33 cellular contexts compared by ENCODE assay signal in the genomic region with DNA sequence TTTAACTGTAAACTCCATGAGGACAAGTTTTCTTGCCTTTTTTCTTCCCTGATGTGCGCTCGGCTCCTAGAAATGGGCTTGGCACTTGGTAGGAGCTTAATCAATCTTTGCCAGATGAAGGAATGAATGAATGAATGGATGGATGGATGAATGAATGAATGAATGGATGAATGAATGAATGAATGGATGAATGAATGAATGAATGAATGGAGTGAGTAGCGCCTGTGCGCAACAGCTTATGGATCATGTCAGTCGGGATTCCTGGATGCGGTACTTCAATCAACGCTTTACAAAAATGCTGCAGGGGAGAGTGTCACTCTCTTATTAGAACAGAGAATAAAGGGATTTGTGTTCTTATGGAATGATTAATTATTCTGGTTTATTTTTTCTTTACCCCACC.
DNase-seq lines count a peak whose midpoint lies in the region; ATAC-seq, FAIRE-seq and TF ChIP-seq lines count a peak whose summit lies in the region.
"Had no signal": no experiment of that assay in that cellular context is flagged by ENCODE, and none has a peak within 500 bp of the region (broad histone marks: within the 10 kb centered on the region; RNA-seq: fewer than 3 reads in every experiment).

No MANE protein-coding gene starts in this region.

- in situ Hi-C loops in GM12878 (cut with MboI) = no loop called here
- in situ Hi-C loops in K562 (cut with MboI) = no loop called here

- H3K9me1 ChIP-seq in K562 (ENCODE audit: control insufficient read depth, insufficient read depth, low read length) = no peaks in the 10 kb centered on the region

- TF ChIP-seq CTCF in GM12878 (IDR thresholded peaks at IDR 0.05 in 2 of 3, conservative IDR thresholded peaks at IDR 0.05 in 1 of 3; ENCODE audit: control insufficient read depth in 2 of 3, extremely low read depth in 1 of 3, insufficient read depth in 1 of 3, low read depth in 3 of 3, low read length in 3 of 3) (no peak), K562 (IDR thresholded peaks at IDR 0.05 in 2 of 3, conservative IDR thresholded peaks at IDR 0.05 in 1 of 3; ENCODE audit: insufficient read depth in 2 of 3, low read depth in 1 of 3, low read length in 3 of 3) (no peak)

- SMC1A ChIA-PET in GM12878 (lab: Charles Lee; ENCODE audit: uncharacterized antibody, unreplicated experiment) = no interaction called here

- H3K4me1 ChIP-seq in GM12878 (ENCODE audit: control insufficient read depth, insufficient read depth, low read length) (no peaks in the 10 kb centered on the region), K562 (replicated peaks in 1 of 2; ENCODE audit: control insufficient read depth in 2 of 2, insufficient read depth in 2 of 2, low read length in 2 of 2) (no peaks in the 10 kb centered on the region)
- H3K4me1 ChIP-seq: A549, BE2C had no signal

- intact Hi-C loops in GM12878 (cut with micrococcal nuclease; ENCODE audit: unreplicated experiment) (no loop called here), K562 (cut with micrococcal nuclease) (no loop called here)

- POLR2A ChIA-PET in GM12878 (lab: Charles Lee) = interaction anchor here (0.6 kb wide), 1 partner anchor 51 kb away, joined by 3 read pairs; no protein-coding TSS in a partner anchor
- POLR2A ChIA-PET in K562 (lab: Yijun Ruan, JAX) = interaction anchor here (0.6 to 0.9 kb wide), 3 partner anchors 9 to 109 kb away, joined by 3 to 4 read pairs (median 3); no protein-coding TSS in a partner anchor

- H3K9ac ChIP-seq in GM12878 (ENCODE audit: control insufficient read depth, insufficient read depth, low read length) (no peak overlapping the region), K562 (ENCODE audit: insufficient read depth in 1 of 2, low read depth in 2 of 2, low read length in 2 of 2) (no peak overlapping the region)
- H3K9ac ChIP-seq: BLaER1; BLaER1 treated with 17β-estradiol and CSF1 and Interleukin-3, amounts not matched to agents 10 nM and 100 nM had no signal

- H3K36me3 ChIP-seq in GM12878 (ENCODE audit: control insufficient read depth in 2 of 2, insufficient read depth in 2 of 2, low read length in 1 of 2) = no peaks in the 10 kb centered on the region
- H3K36me3 ChIP-seq in K562 (ENCODE audit: control insufficient read depth, insufficient read depth, low read length) = no peaks in the 10 kb centered on the region
- H3K36me3 ChIP-seq: BE2C; BLaER1; BLaER1 treated with 17β-estradiol and CSF1 and Interleukin-3, amounts not matched to agents 10 nM and 100 nM had no signal

- DNase-seq in HTR-8/SVneo (ENCODE audit: insufficient read length, low spot score) = no peak
- DNase-seq in GM12878 (ENCODE audit: low read depth, low spot score) = no peak
- DNase-seq in K562 (ENCODE audit: extremely low read depth in 1 of 4, low spot score in 3 of 4) = no peak
- DNase-seq in NCI-H2081 treated with DMSO at 0.1 percent for 48 hours (lab: John Stamatoyannopoulos, UW) = no peak
- DNase-seq: 8988T; ACHN; AML-193; BE2C; C1 segment of cervical spinal cord; Caco-2; Calu3; CD4-positive, alpha-beta memory T cell; CD4-positive, alpha-beta T cell; CD4-positive, CD25-positive, alpha-beta regulatory T cell; CD8-positive, alpha-beta memory T cell; CD8-positive, alpha-beta T cell; COR-L47; DMS 273 treated with DMSO at 0.1 percent for 48 hours; DMS153; DMS53; DMS79; DMS79 treated with DMSO at 0.1 percent for 48 hours; DND-41; EL had no signal

- WGBS in GM12878 (ENCODE audit: insufficient coverage, insufficient replicate concordance, low lambda C conversion rate, missing lambda C conversion rate) = 64% methylated on average over 7 of the region's 7 CpGs
- whole genome bisulfite sequencing in K562 (ENCODE audit: insufficient coverage, low coverage, missing lambda C conversion rate) = 4% methylated on average over 7 of the region's 7 CpGs

- H3K4me2 ChIP-seq in GM12878 (ENCODE audit: control insufficient read depth, insufficient read depth) (no peak overlapping the region), K562 (ENCODE audit: insufficient read depth, low read length) (no peak overlapping the region)
- H3K4me2 ChIP-seq: A549; BLaER1; BLaER1 treated with 17β-estradiol and CSF1 and Interleukin-3, amounts not matched to agents 10 nM and 100 nM had no signal

- no peak for TF ChIP-seq POLR2A in GM12878 (IDR thresholded peaks at IDR 0.05; ENCODE audit: low read depth, low read length)
- no peak for TF ChIP-seq POLR2A in K562 (conservative IDR thresholded peaks at IDR 0.05)

- no peak overlapping the region for H3K4me3 ChIP-seq in GM12878
- H3K4me3 ChIP-seq in K562 = no peak overlapping the region
- H3K4me3 ChIP-seq: A549; BLaER1; BLaER1 treated with 17β-estradiol and CSF1 and Interleukin-3, amounts not matched to agents 10 nM and 100 nM had no signal

- FAIRE-seq in HTR-8/SVneo (lab: Jason Lieb, UNC) (peak; percentile 91), GM12878 (lab: Jason Lieb, UNC) (no peak), K562 (lab: Jason Lieb, UNC) (no peak)
- FAIRE-seq: A204.1, A549, D721Med had no signal

- RAD21 ChIA-PET in GM12878 (lab: Charles Lee; ENCODE audit: unreplicated experiment) = no interaction called here

- TF ChIP-seq EP300 in GM12878 (IDR thresholded peaks at IDR 0.05; ENCODE audit: borderline replicate concordance in 1 of 2, control insufficient read depth in 1 of 2, low read depth in 2 of 2, low read length in 2 of 2) (no peak), K562 (IDR thresholded peaks at IDR 0.05; ENCODE audit: low read length) (no peak)

- no TSS peak for BruUV-seq in GM12878 (replicated peaks; lab: Mats Ljungman, UMichigan)
- no TSS peak for BruUV-seq in K562 (replicated peaks; lab: Mats Ljungman, UMichigan)

- ATAC-seq in GM12878 = no peak
- no peak for ATAC-seq in K562
- ATAC-seq in HG02852 (IDR thresholded peaks at IDR 0.05; ENCODE audit: unreplicated experiment) = no peak
- ATAC-seq in HG02678 (IDR thresholded peaks at IDR 0.05; ENCODE audit: unreplicated experiment) = no peak
- ATAC-seq: A549; CD8-positive, alpha-beta T cell had no signal

- no peaks in the 10 kb centered on the region for H3K27me3 ChIP-seq in GM12878 (replicated peaks in 1 of 2; ENCODE audit: control insufficient read depth in 2 of 2, insufficient read depth in 2 of 2, low read length in 1 of 2)
- peaks cover 0 to 18% of the 10 kb centered on the region in 2 experiments; a peak in 2 of 5 replicates for H3K27me3 ChIP-seq in K562 (ENCODE audit: control insufficient read depth in 2 of 2, insufficient read depth in 2 of 2, low read length in 2 of 2)
- H3K27me3 ChIP-seq: BE2C; BLaER1; BLaER1 treated with 17β-estradiol and CSF1 and Interleukin-3, amounts not matched to agents 10 nM and 100 nM had no signal

- TF ChIP-seq RAD21 in GM12878 (IDR thresholded peaks at IDR 0.05; ENCODE audit: insufficient read depth, low read depth, low read length) (no peak), K562 (CRISPR knock-in tag; conservative IDR thresholded peaks at IDR 0.05 in 1 of 2, IDR thresholded peaks at IDR 0.05 in 1 of 2) (no peak)

- H3K9me3 ChIP-seq in GM12878 (replicated peaks; ENCODE audit: control insufficient read depth, insufficient read depth, low read length) (no peaks in the 10 kb centered on the region), K562 (replicated peaks; ENCODE audit: control insufficient read depth, insufficient read depth, low read depth, low read length) (no peaks in the 10 kb centered on the region)
- H3K9me3 ChIP-seq: BE2C had no signal

- H2AFZ ChIP-seq in GM12878 (ENCODE audit: control insufficient read depth, low read depth, low read length) (no peak overlapping the region), K562 (ENCODE audit: low read depth, low read length) (no peak overlapping the region)

- H3K79me2 ChIP-seq in GM12878 (ENCODE audit: control insufficient read depth, insufficient read depth, low read length) (no peaks in the 10 kb centered on the region), K562 (ENCODE audit: control insufficient read depth, insufficient read depth, low read length) (no peaks in the 10 kb centered on the region)

- H3K27ac ChIP-seq in GM12878 (ENCODE audit: control insufficient read depth, insufficient read depth) = no peak overlapping the region
- no peak overlapping the region for H3K27ac ChIP-seq in K562 (ENCODE audit: extremely low read depth, low read depth, low read length)
- H3K27ac ChIP-seq: 22Rv1; A549; BLaER1; BLaER1 treated with 17β-estradiol and CSF1 and Interleukin-3, amounts not matched to agents 10 nM and 100 nM; C4-2B had no signal

- CTCF ChIA-PET in GM12878 (lab: Yijun Ruan, JAX) (no interaction called here), K562 (lab: Yijun Ruan, JAX; ENCODE audit: low intra/inter-chr PET ratio) (no interaction called here)

- H4K20me1 ChIP-seq in GM12878 (ENCODE audit: control insufficient read depth, insufficient read depth) (no peaks in the 10 kb centered on the region), K562 (replicated peaks; ENCODE audit: control insufficient read depth, insufficient read depth, low read length) (no peaks in the 10 kb centered on the region)
- H4K20me1 ChIP-seq: BLaER1; BLaER1 treated with 17β-estradiol and CSF1 and Interleukin-3, amounts not matched to agents 10 nM and 100 nM had no signal

TF ChIP-seq in GM12878, 131 proteins besides CTCF, POLR2A, EP300 and RAD21:
- TF ChIP-seq ZNF24 (IDR thresholded peaks at IDR 0.05) (peak; percentile 59; the same call in 1 of the 2 replicates), CREB1 (IDR thresholded peaks at IDR 0.05; ENCODE audit: low read depth) (no peak)
TF ChIP-seq in GM12878: peak in this region for 1.

TF ChIP-seq in K562, 482 proteins besides CTCF, POLR2A, EP300 and RAD21:
- TF ChIP-seq ZNF24 (IDR thresholded peaks at IDR 0.05) (peak; percentile 92), SNRNP70 (optimal IDR thresholded peaks at IDR 0.05; ENCODE audit: low read depth, low read length) (no peak)
TF ChIP-seq in K562: peak in this region for 1.
